ENCODE assay signal across 5 cellular contexts in genomic region chr2:223524066-223524465, GRCh38.
"Had no signal": no experiment of that assay in that cellular context is flagged by ENCODE, and none has a peak within 500 bp of the region (broad histone marks: within the 10 kb centered on the region; RNA-seq: fewer than 3 reads in every experiment).

No MANE protein-coding gene starts in this region.

- FAIRE-seq: HTR-8/SVneo had no signal

- H3K4me3 ChIP-seq: GM23248, HAP-1 had no signal

- H3K4me1 ChIP-seq: HAP-1 had no signal

- DNase-seq: GOT3, H7 had no signal

- H3K27ac ChIP-seq: GM23248 had no signal

- H3K36me3 ChIP-seq: HAP-1 had no signal

- H2AFZ ChIP-seq: GM23248 had no signal

- H3K9ac ChIP-seq: GM23248 had no signal

- H3K9me3 ChIP-seq: HAP-1 had no signal
